ENCODE assay signal across 19 cellular contexts in the genomic region with DNA sequence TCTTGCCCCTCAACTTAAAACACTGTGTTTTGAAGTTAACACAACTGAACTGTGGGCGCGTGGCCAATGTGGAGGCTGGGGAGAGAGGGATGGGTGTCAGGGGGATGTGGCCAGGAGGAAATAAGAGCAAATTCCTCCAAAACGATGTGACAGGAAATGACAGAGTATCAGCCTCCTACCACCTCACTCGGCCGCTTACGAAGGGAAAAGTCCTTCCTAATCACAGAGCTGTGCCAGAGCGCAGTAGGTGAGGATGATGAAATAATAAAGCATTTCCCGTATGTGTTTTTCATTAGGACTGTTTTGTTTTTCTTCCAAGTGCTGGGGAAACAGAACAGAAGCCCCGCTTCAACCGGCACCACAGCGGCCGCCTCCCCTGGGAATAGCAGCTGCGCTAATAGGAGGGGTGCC.
DNase-seq lines count a peak whose midpoint lies in the region; ATAC-seq and TF ChIP-seq lines count a peak whose summit lies in the region.
"Had no signal": no experiment of that assay in that cellular context is flagged by ENCODE, and none has a peak within 500 bp of the region (broad histone marks: within the 10 kb centered on the region; RNA-seq: fewer than 3 reads in every experiment).

No MANE protein-coding gene starts in this region.

- DNase-seq in Right ventricle myocardium superior, result peak; percentile 63
- no peak for DNase-seq in right atrium auricular region (ENCODE audit: low spot score)
- DNase-seq in fibroblast of the conjunctiva (ENCODE audit: low read depth), result peak; percentile 35
- no peak for DNase-seq in mesothelial cell of epicardium (ENCODE audit: low spot score in 2 of 2, unreplicated experiment in 2 of 2)
- DNase-seq in aorta, result peak in 1 of 2 donors; percentile 64
- no peak for DNase-seq in NCI-H748 treated with DMSO at 0.1 percent for 48 hours (lab: John Stamatoyannopoulos, UW)
- no peak for DNase-seq in globus pallidus (ENCODE audit: low spot score)
- DNase-seq: activated CD4-positive, alpha-beta T cell treated with anti-CD3 and anti-CD28 coated beads for 36 hours; activated gamma-delta T cell treated with Interleukin-2 at 50 U/mL for 16 hours; colonic mucosa; hippocampal formation; kidney glomerular epithelial cell; NCI-H446 treated with DMSO at 0.1 percent for 48 hours; stimulated activated CD4-positive, alpha-beta T cell treated with anti-CD3 and anti-CD28 coated beads, Interleukin-15, amount 100 ng/mL, for 24 hours; stimulated activated naive CD8-positive, alpha-beta T cell treated with anti-CD3 and anti-CD28 coated beads, Interleukin-15, amount 100 ng/mL, for 72 hours had no signal

- H3K27me3 ChIP-seq in right atrium auricular region, result no peaks in the 10 kb centered on the region
- no peaks in the 10 kb centered on the region for H3K27me3 ChIP-seq in aorta (ENCODE audit: control insufficient read depth in 1 of 2, insufficient read depth in 2 of 2, low read length in 1 of 2)
- H3K27me3 ChIP-seq: colonic mucosa, vagina had no signal

- peak; percentile 65 for ATAC-seq in Right ventricle myocardium superior (ENCODE audit: poor library complexity)
- peak; percentile 64 for ATAC-seq in aorta (ENCODE audit: low FRiP score)
- ATAC-seq in HG03457 (IDR thresholded peaks at IDR 0.05; ENCODE audit: unreplicated experiment), result no peak
- ATAC-seq: A549; activated CD4-positive, alpha-beta T cell treated with anti-CD3 and anti-CD28 coated beads for 36 hours; stimulated activated naive CD8-positive, alpha-beta T cell treated with anti-CD3 and anti-CD28 coated beads, Interleukin-15, amount 100 ng/mL, for 72 hours had no signal

- peak overlapping the region; percentile 25 for H3K27ac Mint-ChIP-seq in mesothelial cell of epicardium
- H3K27ac Mint-ChIP-seq: activated CD4-positive, alpha-beta T cell treated with anti-CD3 and anti-CD28 coated beads for 36 hours; progenitor cell of endocrine pancreas had no signal

- no peaks in the 10 kb centered on the region for H3K36me3 ChIP-seq in right atrium auricular region
- no peaks in the 10 kb centered on the region for H3K36me3 ChIP-seq in aorta (ENCODE audit: control insufficient read depth in 1 of 2, insufficient read depth in 2 of 2, low read length in 1 of 2)
- H3K36me3 ChIP-seq: colonic mucosa, vagina had no signal

- no peak overlapping the region for H3K4me3 ChIP-seq in right atrium auricular region
- H3K4me3 ChIP-seq in aorta (ENCODE audit: low read length in 2 of 2), result no peak overlapping the region
- H3K4me3 ChIP-seq: A549, colonic mucosa, vagina had no signal

- H3K4me1 ChIP-seq in right atrium auricular region (peaks cover 0 to 8% of the 10 kb centered on the region in 2 donors), aorta (ENCODE audit: control insufficient read depth in 1 of 2, insufficient read depth in 2 of 2, low read length in 2 of 2) (peaks cover 0 to under 1% of the 10 kb centered on the region in 2 donors)
- H3K4me1 ChIP-seq: A549, colonic mucosa, vagina had no signal

- peaks cover 2% of the 10 kb centered on the region for H3K27me3 Mint-ChIP-seq in mesothelial cell of epicardium (ENCODE audit: low read depth)

- no peaks in the 10 kb centered on the region for H3K36me3 Mint-ChIP-seq in mesothelial cell of epicardium

- no peaks in the 10 kb centered on the region for H3K9me3 Mint-ChIP-seq in mesothelial cell of epicardium
- H3K9me3 Mint-ChIP-seq: stimulated activated naive CD8-positive, alpha-beta T cell treated with anti-CD3 and anti-CD28 coated beads, Interleukin-15, amount 100 ng/mL, for 72 hours had no signal

- H3K4me3 Mint-ChIP-seq in mesothelial cell of epicardium, result no peak overlapping the region
- H3K4me3 Mint-ChIP-seq: activated CD4-positive, alpha-beta T cell treated with anti-CD3 and anti-CD28 coated beads for 36 hours; stimulated activated naive CD8-positive, alpha-beta T cell treated with anti-CD3 and anti-CD28 coated beads, Interleukin-15, amount 100 ng/mL, for 72 hours had no signal

- no peaks in the 10 kb centered on the region for H3K9me3 ChIP-seq in right atrium auricular region
- H3K9me3 ChIP-seq in aorta (ENCODE audit: control insufficient read depth, low read length), result no peaks in the 10 kb centered on the region
- H3K9me3 ChIP-seq: A549, colonic mucosa, vagina had no signal

- H3K27ac ChIP-seq in right atrium auricular region (no peak overlapping the region), aorta (ENCODE audit: low read depth in 1 of 2, low read length in 2 of 2) (no peak overlapping the region)
- H3K27ac ChIP-seq: A549, colonic mucosa, vagina had no signal

- no peak for TF ChIP-seq CTCF in right atrium auricular region (IDR thresholded peaks at IDR 0.05)
- TF ChIP-seq CTCF in mesothelial cell of epicardium (IDR thresholded peaks at IDR 0.05; ENCODE audit: unreplicated experiment), result no peak

- WGBS in aorta, 2 donors, result 73 to 78% methylated on average over 13 of the region's 13 CpGs

- intact Hi-C loops in Right ventricle myocardium superior (cut with DNase I) (no loop called here), aorta (cut with DNase I) (no loop called here)

- H3K4me1 Mint-ChIP-seq in mesothelial cell of epicardium, result peaks cover 42% of the 10 kb centered on the region
- H3K4me1 Mint-ChIP-seq: activated CD4-positive, alpha-beta T cell treated with anti-CD3 and anti-CD28 coated beads for 36 hours; stimulated activated naive CD8-positive, alpha-beta T cell treated with anti-CD3 and anti-CD28 coated beads, Interleukin-15, amount 100 ng/mL, for 72 hours had no signal

Comparison
In these comparisons a context has a peak if more than half of its experiments do, and no peak if none do; other contexts are left out.
1. DNase-seq: peak in Right ventricle myocardium superior (single experiment) and fibroblast of the conjunctiva (single experiment); none in right atrium auricular region (single experiment), mesothelial cell of epicardium (0 of 2), NCI-H748 treated with DMSO at 0.1 percent for 48 hours (single experiment) and globus pallidus (single experiment).